Comparison of ENCODE assay signal across 16 cellular contexts in genomic region chr11:79367844-79368243, GRCh38.
A peak's percentile ranks its signal among the peaks of the same experiment; 100 is the strongest.
DNase-seq lines count a peak whose midpoint lies in the region; ATAC-seq and TF ChIP-seq lines count a peak whose summit lies in the region.
"Had no signal": no experiment of that assay in that cellular context is flagged by ENCODE, and none has a peak within 500 bp of the region (broad histone marks: within the 10 kb centered on the region; RNA-seq: fewer than 3 reads in every experiment).

No MANE protein-coding gene starts in this region.

- DNase-seq in endodermal cell (peak; percentile 59), NCI-H2171 (lab: John Stamatoyannopoulos, UW) (no peak), dermis blood vessel endothelial cell (no peak)
- DNase-seq: ACHN; BE2C; CD4-positive, alpha-beta memory T cell; DMS153; DMS79; GDM1; H9 had no signal

- H3K9ac ChIP-seq in endodermal cell (ENCODE audit: extremely low read depth, low read length, poor library complexity, severe bottlenecking), result no peak overlapping the region

- no peaks in the 10 kb centered on the region for H3K36me3 ChIP-seq in endodermal cell (ENCODE audit: control insufficient read depth, insufficient read depth, low read length)
- H3K36me3 ChIP-seq: BE2C had no signal

- H3K4me1 ChIP-seq in endodermal cell (ENCODE audit: control insufficient read depth, insufficient read depth, low read length), result peaks cover 50% of the 10 kb centered on the region
- H3K4me1 ChIP-seq: BE2C had no signal

- TF ChIP-seq CTCF in endodermal cell (conservative IDR thresholded peaks at IDR 0.05), result no peak

- ATAC-seq in GM19025 (IDR thresholded peaks at IDR 0.05; ENCODE audit: low read depth, unreplicated experiment) (peak; percentile 53), HG02798 (IDR thresholded peaks at IDR 0.05; ENCODE audit: poor library complexity, unreplicated experiment) (peak; percentile 41), HG02571 (IDR thresholded peaks at IDR 0.05; ENCODE audit: unreplicated experiment) (no peak)
- no peak for ATAC-seq in activated CD4-positive, CD25-positive, alpha-beta regulatory T cell treated with anti-CD3 and anti-CD28 coated beads, Interleukin-2, amount 50 U/mL, for 24 hours
- ATAC-seq: K562 had no signal

- peak overlapping the region; percentile 9 for H3K4me3 Mint-ChIP-seq in endodermal cell
- H3K4me3 Mint-ChIP-seq: CD14-positive monocyte; CD4-positive, alpha-beta memory T cell; H9 had no signal

- WGBS in endodermal cell (ENCODE audit: insufficient coverage in 1 of 2, insufficient read length in 1 of 2), 2 experiments, result 63% methylated on average over 4 of the region's 4 CpGs; no CpG with 5 or more reads in 1 of the 2 experiments

- no peaks in the 10 kb centered on the region for H3K36me3 Mint-ChIP-seq in endodermal cell (ENCODE audit: low read depth)
- H3K36me3 Mint-ChIP-seq: CD14-positive monocyte; CD4-positive, alpha-beta memory T cell had no signal

- no peaks in the 10 kb centered on the region for H3K9me3 ChIP-seq in endodermal cell (ENCODE audit: control insufficient read depth, low read length)
- H3K9me3 ChIP-seq: BE2C had no signal

- peaks cover 88% of the 10 kb centered on the region for H3K4me1 Mint-ChIP-seq in endodermal cell
- H3K4me1 Mint-ChIP-seq: CD14-positive monocyte; CD4-positive, alpha-beta memory T cell had no signal

- no peak overlapping the region for H3K27ac ChIP-seq in endodermal cell (ENCODE audit: low read depth, low read length)

- no peaks in the 10 kb centered on the region for H3K9me3 Mint-ChIP-seq in endodermal cell
- H3K9me3 Mint-ChIP-seq: H9 had no signal

- no peak overlapping the region for H3K4me3 ChIP-seq in endodermal cell (ENCODE audit: low read length)
- H3K4me3 ChIP-seq: K562 had no signal

- no peaks in the 10 kb centered on the region for H3K27me3 Mint-ChIP-seq in endodermal cell (ENCODE audit: insufficient read depth)

- H3K27me3 ChIP-seq in endodermal cell (ENCODE audit: control insufficient read depth, insufficient read depth, low read length, poor library complexity, severe bottlenecking), result no peaks in the 10 kb centered on the region
- H3K27me3 ChIP-seq: BE2C had no signal

- peak overlapping the region; percentile 70 for H3K27ac Mint-ChIP-seq in endodermal cell
- H3K27ac Mint-ChIP-seq: CD14-positive monocyte; CD4-positive, alpha-beta memory T cell; H9 had no signal

Comparison
In these comparisons a context has a peak if more than half of its experiments do, and no peak if none do; other contexts are left out.
1. ATAC-seq: peak in GM19025 (single experiment) and HG02798 (single experiment); none in activated CD4-positive, CD25-positive, alpha-beta regulatory T cell treated with anti-CD3 and anti-CD28 coated beads, Interleukin-2, amount 50 U/mL, for 24 hours (0 of 2) and HG02571 (single experiment).